In genomic region chr4:151205722-151206121, GRCh38 we compare ENCODE assay signal across 24 cellular contexts.
A peak's percentile ranks its signal among the peaks of the same experiment; 100 is the strongest.
DNase-seq lines count a peak whose midpoint lies in the region; ATAC-seq and TF ChIP-seq lines count a peak whose summit lies in the region.
"Had no signal": no experiment of that assay in that cellular context is flagged by ENCODE, and none has a peak within 500 bp of the region (broad histone marks: within the 10 kb centered on the region; RNA-seq: fewer than 3 reads in every experiment).

No MANE protein-coding gene starts in this region.

- H3K9me3 Mint-ChIP-seq in Caco-2 (ENCODE audit: unreplicated experiment) (no peaks in the 10 kb centered on the region), endothelial cell (ENCODE audit: unreplicated experiment) (no peaks in the 10 kb centered on the region)
- H3K9me3 Mint-ChIP-seq: activated CD8-positive, alpha-beta T cell treated with anti-CD3 and anti-CD28 coated beads for 36 hours; naive B cell; stimulated activated naive CD8-positive, alpha-beta T cell treated with anti-CD3 and anti-CD28 coated beads, Interleukin-15, Interleukin-2, amounts not matched to agents 100 ng/mL and 50 ng/mL, for 24 hours; T-helper 2 cell treated with Interferon-gamma antibody and Interleukin-4, amounts not matched to agents 5 μg/mL and 100 μg/mL, for 36 hours had no signal

- H3K27me3 ChIP-seq in Caco-2 (replicated peaks; ENCODE audit: control insufficient read depth, insufficient read depth, low read length) (no peaks in the 10 kb centered on the region), liver (ENCODE audit: control insufficient read depth in 4 of 4, insufficient read depth in 4 of 4, low read length in 3 of 4) (no peaks in the 10 kb centered on the region), vagina (no peaks in the 10 kb centered on the region)
- H3K27me3 ChIP-seq: BLaER1, pancreas had no signal

- CTCF ChIA-PET in Caco-2 (lab: Charles Lee), result interaction anchor here (0.6 kb wide), 1 partner anchor 21 kb away, joined by 6 read pairs; no protein-coding TSS in a partner anchor

- no peak overlapping the region for H3K9ac ChIP-seq in liver (ENCODE audit: low read depth in 1 of 2, low read length in 2 of 2)
- H3K9ac ChIP-seq: BLaER1 had no signal

- WGBS in liver, result 75% methylated on average over 1 of the region's 1 CpG

- H3K4me3 ChIP-seq in Caco-2 (ENCODE audit: low read depth, low read length), result no peak overlapping the region
- H3K4me3 ChIP-seq in liver (ENCODE audit: low read depth in 1 of 3, low read length in 3 of 3), result no peak overlapping the region
- H3K4me3 ChIP-seq in vagina, result no peak overlapping the region
- H3K4me3 ChIP-seq: BLaER1, lung, pancreas, skin epidermis had no signal

- H3K27ac ChIP-seq in liver (ENCODE audit: low read depth in 1 of 2, low read length in 2 of 2) (peak overlapping the region; percentile 15 to 25), vagina (no peak overlapping the region)
- H3K27ac ChIP-seq: BLaER1, pancreas had no signal

- ATAC-seq in sciatic nerve, result peak; percentile 58
- ATAC-seq: activated CD8-positive, alpha-beta T cell treated with anti-CD3 and anti-CD28 coated beads for 36 hours; pancreas; SK-N-SH treated with all-trans-retinoic acid at 6 μM for 48 hours had no signal

- no peak overlapping the region for H3K4me3 Mint-ChIP-seq in Caco-2 (ENCODE audit: unreplicated experiment)
- H3K4me3 Mint-ChIP-seq in endothelial cell (ENCODE audit: unreplicated experiment), result no peak overlapping the region
- H3K4me3 Mint-ChIP-seq: activated CD8-positive, alpha-beta T cell treated with anti-CD3 and anti-CD28 coated beads for 36 hours; naive B cell; stimulated activated naive CD8-positive, alpha-beta T cell treated with anti-CD3 and anti-CD28 coated beads, Interleukin-15, Interleukin-2, amounts not matched to agents 100 ng/mL and 50 ng/mL, for 24 hours; T-helper 2 cell treated with Interferon-gamma antibody and Interleukin-4, amounts not matched to agents 5 μg/mL and 100 μg/mL, for 36 hours had no signal

- BruUV-seq in Caco-2 (replicated peaks; lab: Mats Ljungman, UMichigan), result no TSS peak

- intact Hi-C loops in Caco-2 (cut with micrococcal nuclease; ENCODE audit: unreplicated experiment), result loop anchor here (1.0 to 2.0 kb wide), 2 partner anchors 21 to 157 kb away; no protein-coding TSS in a partner anchor
- intact Hi-C loops in sciatic nerve (cut with DNase I), result no loop called here
- intact Hi-C loops in vagina (cut with DNase I), result no loop called here

- no peaks in the 10 kb centered on the region for H3K36me3 ChIP-seq in Caco-2 (ENCODE audit: control insufficient read depth, insufficient read depth, low read length)
- H3K36me3 ChIP-seq in liver (ENCODE audit: control insufficient read depth in 4 of 4, insufficient read depth in 3 of 4, low read depth in 1 of 4, low read length in 3 of 4), result no peaks in the 10 kb centered on the region
- no peaks in the 10 kb centered on the region for H3K36me3 ChIP-seq in vagina
- H3K36me3 ChIP-seq: BLaER1, pancreas had no signal

- H3K27ac Mint-ChIP-seq in Caco-2 (ENCODE audit: unreplicated experiment) (peak overlapping the region; percentile 79), endothelial cell (ENCODE audit: unreplicated experiment) (peak overlapping the region; percentile 82)
- H3K27ac Mint-ChIP-seq: activated CD8-positive, alpha-beta T cell treated with anti-CD3 and anti-CD28 coated beads for 36 hours; naive B cell; stimulated activated naive CD8-positive, alpha-beta T cell treated with anti-CD3 and anti-CD28 coated beads, Interleukin-15, Interleukin-2, amounts not matched to agents 100 ng/mL and 50 ng/mL, for 24 hours; T-helper 2 cell treated with Interferon-gamma antibody and Interleukin-4, amounts not matched to agents 5 μg/mL and 100 μg/mL, for 36 hours had no signal

- H3K36me3 Mint-ChIP-seq in Caco-2 (ENCODE audit: insufficient read depth, unreplicated experiment) (peaks cover 14% of the 10 kb centered on the region), endothelial cell (ENCODE audit: low read depth, unreplicated experiment) (peaks cover 7% of the 10 kb centered on the region)
- H3K36me3 Mint-ChIP-seq: naive B cell had no signal

- H3K4me1 ChIP-seq in Caco-2 (peaks cover 57% of the 10 kb centered on the region), liver (ENCODE audit: control insufficient read depth in 4 of 4, insufficient read depth in 4 of 4, low read length in 3 of 4) (peaks cover 0 to 13% (median 3%) of the 10 kb centered on the region in 4 donors), vagina (peaks cover 36% of the 10 kb centered on the region)
- H3K4me1 ChIP-seq: BLaER1 had no signal

- H3K4me1 Mint-ChIP-seq in Caco-2 (ENCODE audit: low read depth, unreplicated experiment) (peaks cover 23% of the 10 kb centered on the region), endothelial cell (ENCODE audit: unreplicated experiment) (peaks cover 48% of the 10 kb centered on the region)
- H3K4me1 Mint-ChIP-seq: naive B cell had no signal

- H3K27me3 Mint-ChIP-seq in Caco-2 (ENCODE audit: insufficient read depth, unreplicated experiment), result no peaks in the 10 kb centered on the region
- peaks cover 3% of the 10 kb centered on the region for H3K27me3 Mint-ChIP-seq in endothelial cell (ENCODE audit: unreplicated experiment)
- H3K27me3 Mint-ChIP-seq: activated CD8-positive, alpha-beta T cell treated with anti-CD3 and anti-CD28 coated beads for 36 hours; naive B cell; stimulated activated naive CD8-positive, alpha-beta T cell treated with anti-CD3 and anti-CD28 coated beads, Interleukin-15, Interleukin-2, amounts not matched to agents 100 ng/mL and 50 ng/mL, for 24 hours had no signal

- POLR2A ChIA-PET in Caco-2 (lab: Charles Lee), result interaction anchor here (1.4 kb wide), 1 partner anchor 119 kb away, joined by 5 read pairs; no protein-coding TSS in a partner anchor

- no peak for TF ChIP-seq RAD21 in liver (IDR thresholded peaks at IDR 0.05)

- DNase-seq in Caco-2 (no peak), endothelial cell (ENCODE audit: low spot score) (no peak), sciatic nerve (ENCODE audit: low spot score) (no peak), vagina (ENCODE audit: extremely low spot score in 2 of 2) (no peak), putamen (ENCODE audit: low spot score) (no peak)
- no peak for DNase-seq in stimulated activated CD8-positive, alpha-beta memory T cell treated with anti-CD3 and anti-CD28 coated beads, Interleukin-4, amount 100 ng/mL, for 48 hours
- DNase-seq in NK-92 treated with Interleukin-12 subunit alpha and Interleukin-12 subunit beta, amount 100 ng/mL, for 24 hours (lab: John Stamatoyannopoulos, UW), result no peak
- DNase-seq: activated CD4-positive, CD25-positive, alpha-beta regulatory T cell; activated CD8-positive, alpha-beta T cell treated with anti-CD3 and anti-CD28 coated beads for 36 hours; amniotic stem cell; effector CD8-positive, alpha-beta T cell; naive B cell; NCI-H1105; NCI-H2107; NCI-H510A treated with DMSO at 0.1 percent for 48 hours; pancreas; stimulated activated CD4-positive, alpha-beta T cell treated with anti-CD3 and anti-CD28 coated beads, Interleukin-2, amount 100 ng/mL, for 48 hours had no signal

- H3K9me3 ChIP-seq in Caco-2, result no peaks in the 10 kb centered on the region
- H3K9me3 ChIP-seq in liver (ENCODE audit: control insufficient read depth in 4 of 4, low read length in 3 of 4), result no peaks in the 10 kb centered on the region
- H3K9me3 ChIP-seq in vagina, result no peaks in the 10 kb centered on the region
- H3K9me3 ChIP-seq: BLaER1, pancreas had no signal

- no peak for TF ChIP-seq POLR2A in vagina (IDR thresholded peaks at IDR 0.05)

- TF ChIP-seq CTCF in Caco-2 (IDR thresholded peaks at IDR 0.05; ENCODE audit: insufficient read depth in 1 of 2, low read depth in 1 of 2, low read length in 1 of 2, severe bottlenecking in 1 of 2, unreplicated experiment in 1 of 2) (no peak), endothelial cell (IDR thresholded peaks at IDR 0.05; ENCODE audit: unreplicated experiment) (no peak), liver (IDR thresholded peaks at IDR 0.05; ENCODE audit: low read depth, low read length, missing input control) (no peak), vagina (IDR thresholded peaks at IDR 0.05) (no peak)

TF ChIP-seq in liver, 16 proteins besides CTCF, POLR2A, EP300 and RAD21:
- TF ChIP-seq REST (IDR thresholded peaks at IDR 0.05) (peak; percentile 91), HNF4G (IDR thresholded peaks at IDR 0.05) (no peak)
